27 cellular contexts compared by ENCODE assay signal in the genomic region with DNA sequence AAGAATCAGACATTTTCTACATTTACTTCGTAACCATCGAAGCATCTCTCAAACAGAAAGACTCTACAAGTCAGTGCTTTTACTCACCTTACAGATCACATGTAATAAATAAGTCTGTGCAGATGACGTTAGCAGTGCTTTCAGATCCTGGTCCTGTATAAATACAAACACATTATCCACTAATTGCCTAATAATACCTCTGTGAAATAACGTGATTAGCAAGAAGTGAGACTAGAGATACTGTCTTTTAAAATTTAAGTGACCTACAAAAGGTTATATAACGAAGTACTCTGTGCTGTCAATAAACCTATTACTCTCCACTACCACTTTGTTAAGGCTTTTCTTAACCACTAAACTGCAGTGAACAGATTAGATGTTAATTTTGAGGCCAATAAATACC.
"Had no signal": no experiment of that assay in that cellular context is flagged by ENCODE, and none has a peak within 500 bp of the region (broad histone marks: within the 10 kb centered on the region; RNA-seq: fewer than 3 reads in every experiment).

No MANE protein-coding gene starts in this region.

- H3K4me1 ChIP-seq: breast epithelium had no signal

- H3K27me3 ChIP-seq: breast epithelium had no signal

- H3K4me2 ChIP-seq: PC-9 had no signal

- DNase-seq: activated B cell treated with CpG ODN at 0.5 μM for 24 hours; activated CD4-positive, alpha-beta T cell treated with anti-CD3 and anti-CD28 coated beads for 1 hour; activated CD4-positive, alpha-beta T cell treated with anti-CD3 and anti-CD28 coated beads, Interleukin-2, amount 10 ng/mL, durations not matched to agents 24 days and 14 days; activated CD4-positive, alpha-beta T cell treated with anti-CD3 and anti-CD28 coated beads, Interleukin-2, amount 50 U/mL, for 48 hours; activated CD8-positive, alpha-beta memory T cell treated with anti-CD3 and anti-CD28 coated beads, Interleukin-2, amount 10 ng/mL, durations not matched to agents 7 days and 5 days; activated effector memory CD4-positive, alpha-beta T cell treated with Interleukin-2 at 50 U/mL for 16 hours; activated naive CD4-positive, alpha-beta T cell; activated T-cell treated with anti-CD3 and anti-CD28 coated beads, Interleukin-2, amount 50 U/mL, for 24 hours; aorta; central memory CD4-positive, alpha-beta T cell; Kasumi-1; NCI-H1105 treated with DMSO at 0.1 percent for 48 hours; NCI-H1436 treated with DMSO at 0.1 percent for 48 hours; NCI-H187 treated with DMSO at 0.1 percent for 48 hours; NCI-H2081 treated with DMSO at 0.1 percent for 48 hours; NCI-H345; NCI-H510A; NCI-H526 treated with DMSO at 0.1 percent for 48 hours; PC-9; SIG-M5; T-cell; T-helper 2 cell; T1000 had no signal

- ATAC-seq: activated CD8-positive, alpha-beta memory T cell treated with anti-CD3 and anti-CD28 coated beads, Interleukin-2, amount 10 ng/mL, durations not matched to agents 7 days and 5 days; K562; T-cell had no signal

- H3K27ac ChIP-seq: breast epithelium, PC-9, SK-N-MC had no signal

- H3K4me3 ChIP-seq: breast epithelium, K562, PC-9, SK-N-MC had no signal

- H3K36me3 ChIP-seq: breast epithelium had no signal

- H3K9me3 ChIP-seq: breast epithelium had no signal

- FAIRE-seq: K562, TTC549 had no signal

- H2AFZ ChIP-seq: PC-9 had no signal
